In genomic region chr19:4744451-4745170, GRCh38 we compare ENCODE assay signal across 1 cellular context.
TF ChIP-seq lines count a peak whose summit lies in the region.

No MANE protein-coding gene starts in this region.

TF ChIP-seq in neural cell, 6 proteins besides CTCF, POLR2A, EP300 and RAD21 (continued from another document):
- TF ChIP-seq, protein P1, sequence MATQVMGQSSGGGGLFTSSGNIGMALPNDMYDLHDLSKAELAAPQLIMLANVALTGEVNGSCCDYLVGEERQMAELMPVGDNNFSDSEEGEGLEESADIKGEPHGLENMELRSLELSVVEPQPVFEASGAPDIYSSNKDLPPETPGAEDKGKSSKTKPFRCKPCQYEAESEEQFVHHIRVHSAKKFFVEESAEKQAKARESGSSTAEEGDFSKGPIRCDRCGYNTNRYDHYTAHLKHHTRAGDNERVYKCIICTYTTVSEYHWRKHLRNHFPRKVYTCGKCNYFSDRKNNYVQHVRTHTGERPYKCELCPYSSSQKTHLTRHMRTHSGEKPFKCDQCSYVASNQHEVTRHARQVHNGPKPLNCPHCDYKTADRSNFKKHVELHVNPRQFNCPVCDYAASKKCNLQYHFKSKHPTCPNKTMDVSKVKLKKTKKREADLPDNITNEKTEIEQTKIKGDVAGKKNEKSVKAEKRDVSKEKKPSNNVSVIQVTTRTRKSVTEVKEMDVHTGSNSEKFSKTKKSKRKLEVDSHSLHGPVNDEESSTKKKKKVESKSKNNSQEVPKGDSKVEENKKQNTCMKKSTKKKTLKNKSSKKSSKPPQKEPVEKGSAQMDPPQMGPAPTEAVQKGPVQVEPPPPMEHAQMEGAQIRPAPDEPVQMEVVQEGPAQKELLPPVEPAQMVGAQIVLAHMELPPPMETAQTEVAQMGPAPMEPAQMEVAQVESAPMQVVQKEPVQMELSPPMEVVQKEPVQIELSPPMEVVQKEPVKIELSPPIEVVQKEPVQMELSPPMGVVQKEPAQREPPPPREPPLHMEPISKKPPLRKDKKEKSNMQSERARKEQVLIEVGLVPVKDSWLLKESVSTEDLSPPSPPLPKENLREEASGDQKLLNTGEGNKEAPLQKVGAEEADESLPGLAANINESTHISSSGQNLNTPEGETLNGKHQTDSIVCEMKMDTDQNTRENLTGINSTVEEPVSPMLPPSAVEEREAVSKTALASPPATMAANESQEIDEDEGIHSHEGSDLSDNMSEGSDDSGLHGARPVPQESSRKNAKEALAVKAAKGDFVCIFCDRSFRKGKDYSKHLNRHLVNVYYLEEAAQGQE (IDR thresholded peaks at IDR 0.05; ENCODE audit: borderline replicate concordance) = no peak
- TF ChIP-seq POLR2AphosphoS5 (IDR thresholded peaks at IDR 0.05) (no peak), SMC3 (conservative IDR thresholded peaks at IDR 0.05; ENCODE audit: poor library complexity) (no peak), EZH2 (IDR thresholded peaks at IDR 0.05; ENCODE audit: borderline replicate concordance, insufficient read depth, low read length, poor library complexity, severe bottlenecking) (no peak), MXI1 (conservative IDR thresholded peaks at IDR 0.05; ENCODE audit: poor library complexity, severe bottlenecking) (no peak)
